Comparison of ENCODE assay signal across 8 cellular contexts in genomic region chr11:64284962-64285884, GRCh38. TPM values are rescaled to one million over a fixed set of nuclear protein-coding genes. Genes with fewer than 3 reads are reported as not detected.
DNase-seq lines count a peak whose midpoint lies in the region; ATAC-seq, FAIRE-seq and TF ChIP-seq lines count a peak whose summit lies in the region.

TSS of gene GPR137 (plus strand) at chr11:64285848. CDS start at chr11:64286525, 677 bp downstream.

- H3K9ac ChIP-seq in MM.1S (ENCODE audit: low read length), result peak within 1 kb of the TSS; percentile 98
- H3K9ac ChIP-seq in SU-DHL-6 (ENCODE audit: low read length), result peak within 1 kb of the TSS; percentile 95

- ATAC-seq in activated naive CD8-positive, alpha-beta T cell treated with anti-CD3 and anti-CD28 coated beads, Interleukin-2, amount 10 ng/mL, durations not matched to agents 7 days and 5 days (ENCODE audit: low read depth), result peak; percentile 63
- ATAC-seq in Right ventricle myocardium inferior (peak; percentile 74), pancreas (peak; percentile 73 to 84 (median 82))

- peaks cover 9% of the 10 kb centered on the region for H3K36me3 Mint-ChIP-seq in activated naive CD8-positive, alpha-beta T cell treated with anti-CD3 and anti-CD28 coated beads, Interleukin-2, amount 10 ng/mL, durations not matched to agents 7 days and 5 days

- H3K9me2 ChIP-seq in MM.1S (replicated peaks; ENCODE audit: insufficient read depth, low read length) (no peaks in the 10 kb centered on the region), SU-DHL-6 (replicated peaks; ENCODE audit: insufficient read depth, low read length) (no peaks in the 10 kb centered on the region)

- H3F3A ChIP-seq in MM.1S (ENCODE audit: insufficient read depth, low read length) (peaks cover 7% of the 10 kb centered on the region), SU-DHL-6 (ENCODE audit: insufficient read depth) (peaks cover 4% of the 10 kb centered on the region; the same call in 1 of the 2 replicates)

- H3K9me3 Mint-ChIP-seq in activated naive CD8-positive, alpha-beta T cell treated with anti-CD3 and anti-CD28 coated beads, Interleukin-2, amount 10 ng/mL, durations not matched to agents 7 days and 5 days, result no peaks in the 10 kb centered on the region

- FAIRE-seq in pancreas (lab: Jason Lieb, UNC), result no peak

- H2AFZ ChIP-seq in MM.1S (ENCODE audit: low read length), result peak within 1 kb of the TSS; percentile 97
- peak within 1 kb of the TSS; percentile 88 for H2AFZ ChIP-seq in SU-DHL-6 (ENCODE audit: low read depth, low read length, severe bottlenecking)

- H3K27me3 ChIP-seq in MM.1S (replicated peaks; ENCODE audit: insufficient read depth, low read length), result no peaks in the 10 kb centered on the region
- H3K27me3 ChIP-seq in SU-DHL-6 (ENCODE audit: low read length), result no peaks in the 10 kb centered on the region
- no peaks in the 10 kb centered on the region for H3K27me3 ChIP-seq in pancreas
- peaks cover 0 to 20% of the 10 kb centered on the region in 2 donors for H3K27me3 ChIP-seq in tibial artery

- DNase-seq in HCEC 1CT (peak; percentile 58), MM.1S (peak; percentile 89), Right ventricle myocardium inferior (ENCODE audit: missing footprints) (peak; percentile 93), pancreas (peak; percentile 82 to 96 (median 92)), tibial artery (peak; percentile 86 to 94)
- DNase-seq in activated naive CD8-positive, alpha-beta T cell treated with anti-CD3 and anti-CD28 coated beads, Interleukin-2, amount 10 ng/mL, durations not matched to agents 7 days and 5 days, result peak; percentile 99

- no peaks in the 10 kb centered on the region for H3K9me3 ChIP-seq in MM.1S (replicated peaks; ENCODE audit: insufficient read depth, low read length)
- H3K9me3 ChIP-seq in SU-DHL-6 (ENCODE audit: insufficient read depth, low read length), result no peaks in the 10 kb centered on the region
- no peaks in the 10 kb centered on the region for H3K9me3 ChIP-seq in pancreas
- H3K9me3 ChIP-seq in tibial artery, result no peaks in the 10 kb centered on the region

- peaks cover 5% of the 10 kb centered on the region for H3K27me3 Mint-ChIP-seq in activated naive CD8-positive, alpha-beta T cell treated with anti-CD3 and anti-CD28 coated beads, Interleukin-2, amount 10 ng/mL, durations not matched to agents 7 days and 5 days

- H4K20me1 ChIP-seq in MM.1S (ENCODE audit: insufficient read depth, low read length) (no peaks in the 10 kb centered on the region), SU-DHL-6 (ENCODE audit: low read depth, low read length) (no peaks in the 10 kb centered on the region)

- H3K4me1 ChIP-seq in MM.1S (ENCODE audit: low read length), result peaks cover 10% of the 10 kb centered on the region
- peaks cover 13 to 14% (median 14%) of the 10 kb centered on the region in 3 donors for H3K4me1 ChIP-seq in pancreas
- peaks cover 0 to 32% (median 27%) of the 10 kb centered on the region in 4 donors for H3K4me1 ChIP-seq in tibial artery

- peak within 1 kb of the TSS; percentile 99 for H3K27ac ChIP-seq in MM.1S (ENCODE audit: low read length)
- H3K27ac ChIP-seq in SU-DHL-6 (ENCODE audit: low read depth, low read length), result peak within 1 kb of the TSS; percentile 92
- H3K27ac ChIP-seq in pancreas, result peak within 1 kb of the TSS; percentile 80 to 92 (median 88)
- peak within 1 kb of the TSS; percentile 98 for H3K27ac ChIP-seq in tibial artery

- intact Hi-C loops in Right ventricle myocardium inferior (cut with DNase I), result loop anchor here (1.0 to 5.0 kb wide), 3 partner anchors 15 to 83 kb away; partner anchors contain the start of gene ESRRA
- intact Hi-C loops in pancreas (cut with DNase I), result no loop called here
- intact Hi-C loops in tibial artery (cut with DNase I; ENCODE audit: low total_unique reads), result no loop called here

- POLR2A ChIA-PET in activated naive CD8-positive, alpha-beta T cell treated with anti-CD3 and anti-CD28 coated beads, Interleukin-2, amount 10 ng/mL, durations not matched to agents 7 days and 5 days (lab: Charles Lee), result interaction anchor here (0.6 to 4.5 kb wide), 12 partner anchors 10 to 100 kb away, joined by 3 to 72 read pairs (median 6); partner anchors contain the start of genes ESRRA, FERMT3, FKBP2 and PPP1R14B

- H3K79me2 ChIP-seq in MM.1S (ENCODE audit: low read length) (peaks cover 29% of the 10 kb centered on the region), SU-DHL-6 (ENCODE audit: insufficient read depth, low read length) (0 out of 2 replicates have a peak, but pooled peaks cover 4% of the 10 kb centered on the region)

- H3K4me3 ChIP-seq in GM08714 (ENCODE audit: low read length), result peak within 1 kb of the TSS; percentile 78
- peak within 1 kb of the TSS; percentile 75 for H3K4me3 ChIP-seq in MM.1S (ENCODE audit: low read length)
- peak within 1 kb of the TSS; percentile 84 for H3K4me3 ChIP-seq in SU-DHL-6 (ENCODE audit: insufficient read depth, low read length, poor library complexity, severe bottlenecking)
- H3K4me3 ChIP-seq in pancreas, result peak within 1 kb of the TSS; percentile 53 to 91 (median 80)
- peak within 1 kb of the TSS; percentile 82 to 90 for H3K4me3 ChIP-seq in tibial artery

- H3K4me3 Mint-ChIP-seq in activated naive CD8-positive, alpha-beta T cell treated with anti-CD3 and anti-CD28 coated beads, Interleukin-2, amount 10 ng/mL, durations not matched to agents 7 days and 5 days, result peak within 1 kb of the TSS; percentile 85

- peaks cover 8% of the 10 kb centered on the region for H3K4me1 Mint-ChIP-seq in activated naive CD8-positive, alpha-beta T cell treated with anti-CD3 and anti-CD28 coated beads, Interleukin-2, amount 10 ng/mL, durations not matched to agents 7 days and 5 days

- TF ChIP-seq CTCF in MM.1S (IDR thresholded peaks at IDR 0.05; ENCODE audit: low read length) (no peak), SU-DHL-6 (IDR thresholded peaks at IDR 0.05; ENCODE audit: insufficient read depth, low read length, poor library complexity, severe bottlenecking) (no peak), pancreas (IDR thresholded peaks at IDR 0.05) (no peak), tibial artery (IDR thresholded peaks at IDR 0.05) (peak in 1 of 2 experiments; percentile 17)

- H3K36me3 ChIP-seq in MM.1S (replicated peaks; ENCODE audit: insufficient read depth, low read length), result no peaks in the 10 kb centered on the region
- no peaks in the 10 kb centered on the region for H3K36me3 ChIP-seq in SU-DHL-6 (ENCODE audit: low read length)
- H3K36me3 ChIP-seq in pancreas, result no peaks in the 10 kb centered on the region
- peaks cover 4 to 26% (median 9%) of the 10 kb centered on the region in 3 donors for H3K36me3 ChIP-seq in tibial artery

- H3K4me2 ChIP-seq in MM.1S (ENCODE audit: low read depth, low read length) (peak within 1 kb of the TSS; percentile 100), SU-DHL-6 (ENCODE audit: low read depth, low read length, poor library complexity, severe bottlenecking) (peak within 1 kb of the TSS; percentile 99)

- H3K27ac Mint-ChIP-seq in activated naive CD8-positive, alpha-beta T cell treated with anti-CD3 and anti-CD28 coated beads, Interleukin-2, amount 10 ng/mL, durations not matched to agents 7 days and 5 days, result peak within 1 kb of the TSS; percentile 86

- 1% methylated on average over 74 to 102 of the region's 102 CpGs for WGBS in pancreas, 2 donors

RNA-seq across cellular contexts. Expression of gene GPR137, which starts in this region (rescaled TPM):
- 10 to 100 TPM; 31.3 to 32.7 TPM for total RNA-seq in activated naive CD8-positive, alpha-beta T cell treated with anti-CD3 and anti-CD28 coated beads, Interleukin-2, amount 10 ng/mL, durations not matched to agents 7 days and 5 days
- total RNA-seq in Right ventricle myocardium inferior, result 28.6 TPM
- 10 to 100 TPM in 4 of 6 donors, 1 to 10 TPM in 2; 7.1 to 27.9 (median 11.1) TPM for total RNA-seq in pancreas
- polyA plus RNA-seq in pancreas, result 10 to 100 TPM; 18.5 to 19.3 TPM

Comparison
In these comparisons a context has a peak if more than half of its experiments do, and no peak if none do; other contexts are left out.
1. Peak in every context shown above with its lines: DNase-seq, ATAC-seq, H3K4me3 ChIP-seq and H3K27ac ChIP-seq.